32 cellular contexts compared by ENCODE assay signal in genomic region chr20:50801747-50802125, GRCh38. TPM values are rescaled to one million over a fixed set of nuclear protein-coding genes. Genes with fewer than 3 reads are reported as not detected.
DNase-seq lines count a peak whose midpoint lies in the region; ATAC-seq, FAIRE-seq and TF ChIP-seq lines count a peak whose summit lies in the region.
"Had no signal": no experiment of that assay in that cellular context is flagged by ENCODE, and none has a peak within 500 bp of the region (broad histone marks: within the 10 kb centered on the region; RNA-seq: fewer than 3 reads in every experiment).

No MANE protein-coding gene starts in this region.

- no peaks in the 10 kb centered on the region for H4K20me1 ChIP-seq in OCI-LY1 (ENCODE audit: insufficient read depth, low read length)

- CTCF ChIA-PET in naive thymus-derived CD4-positive, alpha-beta T cell (lab: Charles Lee) = no interaction called here

- POLR2A ChIA-PET in naive thymus-derived CD4-positive, alpha-beta T cell (lab: Charles Lee) = interaction anchor here (1.8 to 2.6 kb wide), 2 partner anchors 16 to 130 kb away, joined by 4 to 8 read pairs; partner anchors contain the start of gene ADNP

- no peak overlapping the region for H3K4me3 ChIP-seq in OCI-LY1 (ENCODE audit: low read depth, low read length, poor library complexity, severe bottlenecking)
- H3K4me3 ChIP-seq in naive thymus-derived CD4-positive, alpha-beta T cell (ENCODE audit: low read length) = no peak overlapping the region
- no peak overlapping the region for H3K4me3 ChIP-seq in small intestine (ENCODE audit: low read depth in 1 of 2, low read length in 2 of 2)
- H3K4me3 ChIP-seq: adrenal gland, GM23248, K562, lung, pancreas, skin epidermis, tibial artery, vagina had no signal

- no peak for FAIRE-seq in small intestine (lab: Jason Lieb, UNC)
- FAIRE-seq: K562, pancreas had no signal

- H3K27me3 ChIP-seq in OCI-LY1 (ENCODE audit: insufficient read depth, low read length) (no peaks in the 10 kb centered on the region), small intestine (ENCODE audit: control insufficient read depth in 2 of 2, insufficient read depth in 2 of 2, low read length in 2 of 2) (no peaks in the 10 kb centered on the region)
- H3K27me3 ChIP-seq in naive thymus-derived CD4-positive, alpha-beta T cell (ENCODE audit: control insufficient read depth in 2 of 2, insufficient read depth in 2 of 2, low read length in 2 of 2) = no peaks in the 10 kb centered on the region
- H3K27me3 ChIP-seq: adrenal gland, pancreas, tibial artery, vagina had no signal

- intact Hi-C loops in naive thymus-derived CD4-positive, alpha-beta T cell (cut with micrococcal nuclease) = no loop called here

- H3K9me2 ChIP-seq in OCI-LY1 (ENCODE audit: low read depth, low read length) = no peaks in the 10 kb centered on the region

- H3K9me3 ChIP-seq in OCI-LY1 (ENCODE audit: low read length) (no peaks in the 10 kb centered on the region), small intestine (ENCODE audit: control insufficient read depth, low read depth) (no peaks in the 10 kb centered on the region)
- no peaks in the 10 kb centered on the region for H3K9me3 ChIP-seq in naive thymus-derived CD4-positive, alpha-beta T cell (ENCODE audit: control insufficient read depth in 2 of 3, low read length in 3 of 3)
- H3K9me3 ChIP-seq: adrenal gland, pancreas, tibial artery, vagina had no signal

- no peaks in the 10 kb centered on the region for H3K27me3 Mint-ChIP-seq in stimulated activated naive CD8-positive, alpha-beta T cell treated with anti-CD3 and anti-CD28 coated beads, Interleukin-15, Interleukin-2, amounts not matched to agents 100 ng/mL and 50 ng/mL, for 24 hours
- H3K27me3 Mint-ChIP-seq in naive thymus-derived CD4-positive, alpha-beta T cell = no peaks in the 10 kb centered on the region
- H3K27me3 Mint-ChIP-seq: activated CD4-positive, alpha-beta memory T cell treated with anti-CD3 and anti-CD28 coated beads, Interleukin-2, amount 10 ng/mL, durations not matched to agents 7 days and 5 days; effector memory CD8-positive, alpha-beta T cell; T-helper 17 cell had no signal

- no peak for TF ChIP-seq CTCF in OCI-LY1 (IDR thresholded peaks at IDR 0.05; ENCODE audit: low read length)

- H2AFZ ChIP-seq in OCI-LY1 (ENCODE audit: low read length) = no peak overlapping the region
- H2AFZ ChIP-seq: GM23248 had no signal

- H3K4me1 Mint-ChIP-seq in stimulated activated naive CD8-positive, alpha-beta T cell treated with anti-CD3 and anti-CD28 coated beads, Interleukin-15, Interleukin-2, amounts not matched to agents 100 ng/mL and 50 ng/mL, for 24 hours (ENCODE audit: low read depth) = peaks cover 45% of the 10 kb centered on the region
- peaks cover 15 to 51% (median 43%) of the 10 kb centered on the region in 7 donors for H3K4me1 Mint-ChIP-seq in naive thymus-derived CD4-positive, alpha-beta T cell

- no peaks in the 10 kb centered on the region for H3K9me3 Mint-ChIP-seq in stimulated activated naive CD8-positive, alpha-beta T cell treated with anti-CD3 and anti-CD28 coated beads, Interleukin-15, Interleukin-2, amounts not matched to agents 100 ng/mL and 50 ng/mL, for 24 hours
- H3K9me3 Mint-ChIP-seq in naive thymus-derived CD4-positive, alpha-beta T cell = no peaks in the 10 kb centered on the region
- H3K9me3 Mint-ChIP-seq: activated CD4-positive, alpha-beta memory T cell treated with anti-CD3 and anti-CD28 coated beads, Interleukin-2, amount 10 ng/mL, durations not matched to agents 7 days and 5 days; effector memory CD8-positive, alpha-beta T cell had no signal

- peak overlapping the region; percentile 59 for H3K27ac Mint-ChIP-seq in stimulated activated naive CD8-positive, alpha-beta T cell treated with anti-CD3 and anti-CD28 coated beads, Interleukin-15, Interleukin-2, amounts not matched to agents 100 ng/mL and 50 ng/mL, for 24 hours
- peak overlapping the region in 7 of 9 donors; percentile 6 to 88 (median 74) for H3K27ac Mint-ChIP-seq in naive thymus-derived CD4-positive, alpha-beta T cell
- H3K27ac Mint-ChIP-seq: activated CD4-positive, alpha-beta memory T cell treated with anti-CD3 and anti-CD28 coated beads, Interleukin-2, amount 10 ng/mL, durations not matched to agents 7 days and 5 days; T-helper 17 cell had no signal

- H3K36me3 ChIP-seq in OCI-LY1 (ENCODE audit: insufficient read depth, low read length) = peaks cover 5% of the 10 kb centered on the region; the same call in 1 of the 2 replicates
- H3K36me3 ChIP-seq in naive thymus-derived CD4-positive, alpha-beta T cell (ENCODE audit: control insufficient read depth in 2 of 3, insufficient read depth in 3 of 3, low read length in 3 of 3) = no peaks in the 10 kb centered on the region
- H3K36me3 ChIP-seq in small intestine (ENCODE audit: control insufficient read depth in 2 of 2, insufficient read depth in 2 of 2, low read length in 2 of 2) = no peaks in the 10 kb centered on the region
- H3K36me3 ChIP-seq: adrenal gland, pancreas, tibial artery, vagina had no signal

- 0 out of 2 replicates have a peak, but pooled peaks cover 3% of the 10 kb centered on the region for H3F3A ChIP-seq in OCI-LY1 (ENCODE audit: insufficient read depth, low read length)

- H3K27ac ChIP-seq in OCI-LY1 (ENCODE audit: low read depth, low read length, poor library complexity, severe bottlenecking) = peak overlapping the region; percentile 99
- H3K27ac ChIP-seq in naive thymus-derived CD4-positive, alpha-beta T cell (ENCODE audit: low read depth, low read length) = no peak overlapping the region
- H3K27ac ChIP-seq in small intestine (ENCODE audit: low read depth in 1 of 2, low read length in 1 of 2) = no peak overlapping the region
- H3K27ac ChIP-seq: adrenal gland, GM23248, pancreas, RWPE1, skin epidermis, tibial artery, vagina had no signal

- 81 to 85% (median 82%) methylated on average over 5 of the region's 5 CpGs for WGBS in small intestine, 3 donors

- H3K4me3 Mint-ChIP-seq in stimulated activated naive CD8-positive, alpha-beta T cell treated with anti-CD3 and anti-CD28 coated beads, Interleukin-15, Interleukin-2, amounts not matched to agents 100 ng/mL and 50 ng/mL, for 24 hours = no peak overlapping the region
- no peak overlapping the region for H3K4me3 Mint-ChIP-seq in naive thymus-derived CD4-positive, alpha-beta T cell
- H3K4me3 Mint-ChIP-seq: activated CD4-positive, alpha-beta memory T cell treated with anti-CD3 and anti-CD28 coated beads, Interleukin-2, amount 10 ng/mL, durations not matched to agents 7 days and 5 days; effector memory CD8-positive, alpha-beta T cell; T-helper 17 cell had no signal

- ATAC-seq in stimulated activated naive CD8-positive, alpha-beta T cell treated with anti-CD3 and anti-CD28 coated beads, Interleukin-15, Interleukin-2, amounts not matched to agents 100 U/mL and 50 U/mL, for 24 hours = no peak
- ATAC-seq in naive thymus-derived CD4-positive, alpha-beta T cell = no peak
- ATAC-seq: effector memory CD8-positive, alpha-beta T cell; K562; pancreas; T-helper 17 cell had no signal

- no peak for DNase-seq in stimulated activated naive CD8-positive, alpha-beta T cell treated with anti-CD3 and anti-CD28 coated beads, Interleukin-15, Interleukin-2, amounts not matched to agents 100 U/mL and 50 U/mL, for 24 hours
- DNase-seq in naive thymus-derived CD4-positive, alpha-beta T cell = no peak
- no peak for DNase-seq in stimulated activated CD4-positive, alpha-beta T cell treated with anti-CD3 and anti-CD28 coated beads, Interleukin-4, amount 100 ng/mL, for 24 hours
- no peak for DNase-seq in NK-92 treated with Interleukin-12 subunit alpha and Interleukin-12 subunit beta, amount 100 ng/mL, for 24 hours (lab: John Stamatoyannopoulos, UW)
- no peak for DNase-seq in small intestine
- DNase-seq: activated CD4-positive, alpha-beta memory T cell treated with anti-CD3 and anti-CD28 coated beads, Interleukin-2, amount 10 ng/mL, durations not matched to agents 7 days and 5 days; activated CD4-positive, alpha-beta T cell treated with anti-CD3 and anti-CD28 coated beads for 1 hour; activated effector memory CD4-positive, alpha-beta T cell treated with anti-CD3 and anti-CD28 coated beads, Interleukin-2, amount 50 U/mL, for 16 hours; activated T-cell treated with anti-CD3 and anti-CD28 coated beads for 4 hours; adrenal gland; C1 segment of cervical spinal cord; central memory CD4-positive, alpha-beta T cell; DMS79 treated with DMSO at 0.1 percent for 48 hours; effector memory CD8-positive, alpha-beta T cell; GF-D8; GM23248; hypothalamus; NCI-H1105 treated with DMSO at 0.1 percent for 48 hours; NCI-H187 treated with DMSO at 0.1 percent for 48 hours; NCI-H2171; OCI-M1; pancreas; retina; T-helper 17 cell; tibial artery had no signal

- H3K79me2 ChIP-seq in OCI-LY1 (ENCODE audit: insufficient read depth, low read length) = peaks cover 15% of the 10 kb centered on the region

- peaks cover 93% of the 10 kb centered on the region for H3K4me1 ChIP-seq in OCI-LY1 (ENCODE audit: insufficient read depth, low read length, severe bottlenecking)
- H3K4me1 ChIP-seq in naive thymus-derived CD4-positive, alpha-beta T cell (ENCODE audit: control insufficient read depth in 2 of 2, insufficient read depth in 2 of 2, low read length in 2 of 2) = peaks cover 15 to 16% of the 10 kb centered on the region in 2 donors
- H3K4me1 ChIP-seq in small intestine (ENCODE audit: control insufficient read depth in 2 of 2, insufficient read depth in 1 of 2, low read depth in 1 of 2, low read length in 1 of 2) = no peaks in the 10 kb centered on the region
- H3K4me1 ChIP-seq: adrenal gland, pancreas, tibial artery, vagina had no signal

- H3K4me2 ChIP-seq in OCI-LY1 (ENCODE audit: low read length) = no peak overlapping the region; the same call in 1 of the 2 replicates

- no peak overlapping the region; the same call in 1 of the 2 replicates for H3K9ac ChIP-seq in OCI-LY1 (ENCODE audit: low read length)
- H3K9ac ChIP-seq: GM23248 had no signal

- peaks cover 4% of the 10 kb centered on the region for H3K36me3 Mint-ChIP-seq in stimulated activated naive CD8-positive, alpha-beta T cell treated with anti-CD3 and anti-CD28 coated beads, Interleukin-15, Interleukin-2, amounts not matched to agents 100 ng/mL and 50 ng/mL, for 24 hours (ENCODE audit: low read depth)
- H3K36me3 Mint-ChIP-seq in naive thymus-derived CD4-positive, alpha-beta T cell = peaks cover 0 to 7% (median 0%) of the 10 kb centered on the region in 5 donors

RNA-seq across cellular contexts. Expression of gene BCAS4, which starts 6.9 kb away (rescaled TPM):
- total RNA-seq in naive thymus-derived CD4-positive, alpha-beta T cell = 10 to 100 TPM in 4 of 5 experiments, 1 to 10 TPM in 1; 5.5 to 54.0 (median 45.0) TPM
- 10 to 100 TPM; 23.3 to 24.1 TPM for polyA plus RNA-seq in naive thymus-derived CD4-positive, alpha-beta T cell
- polyA plus RNA-seq in small intestine = 1 to 10 TPM in 2 of 3 donors, under 1 TPM in 1; 0.45 to 1.7 (median 1.4) TPM

Comparison
In these comparisons a context has a peak if more than half of its experiments do, and no peak if none do; other contexts are left out.
1. RNA of gene BCAS4, which starts 6.9 kb away (polyA plus RNA-seq): 23.3 to 24.1 TPM in naive thymus-derived CD4-positive, alpha-beta T cell; 0.45 to 1.7 TPM in small intestine; every median in the first group is over 4 times any median in the second.